In the genomic region with DNA sequence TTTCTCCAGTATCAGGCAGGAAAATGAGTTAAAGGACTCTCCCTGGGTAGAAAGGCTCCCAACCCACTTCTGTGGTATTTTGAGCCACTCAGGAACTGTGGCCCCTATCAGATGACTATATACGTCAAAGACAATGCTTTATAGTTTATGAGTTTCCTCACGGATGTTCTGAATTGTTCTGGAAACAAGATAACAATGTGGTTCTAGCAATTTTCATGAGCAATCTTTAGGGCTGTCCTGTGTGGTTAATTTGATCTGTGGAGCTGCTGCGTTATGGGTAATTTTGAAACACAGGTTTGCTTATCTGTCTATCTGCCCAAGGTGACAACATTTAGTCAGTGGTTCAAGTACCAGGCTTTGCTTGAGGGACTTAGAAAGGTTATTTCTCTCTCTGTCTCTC, we compare ENCODE assay signal across 1 cellular context.
TF ChIP-seq lines count a peak whose summit lies in the region.

No MANE protein-coding gene starts in this region.

TF ChIP-seq in HepG2, 621 proteins besides CTCF, POLR2A, EP300 and RAD21:
- TF ChIP-seq ZNF883 (CRISPR knock-in tag; IDR thresholded peaks at IDR 0.05; ENCODE audit: not compliant biosample characterization) = no peak
- TF ChIP-seq, protein P1, sequence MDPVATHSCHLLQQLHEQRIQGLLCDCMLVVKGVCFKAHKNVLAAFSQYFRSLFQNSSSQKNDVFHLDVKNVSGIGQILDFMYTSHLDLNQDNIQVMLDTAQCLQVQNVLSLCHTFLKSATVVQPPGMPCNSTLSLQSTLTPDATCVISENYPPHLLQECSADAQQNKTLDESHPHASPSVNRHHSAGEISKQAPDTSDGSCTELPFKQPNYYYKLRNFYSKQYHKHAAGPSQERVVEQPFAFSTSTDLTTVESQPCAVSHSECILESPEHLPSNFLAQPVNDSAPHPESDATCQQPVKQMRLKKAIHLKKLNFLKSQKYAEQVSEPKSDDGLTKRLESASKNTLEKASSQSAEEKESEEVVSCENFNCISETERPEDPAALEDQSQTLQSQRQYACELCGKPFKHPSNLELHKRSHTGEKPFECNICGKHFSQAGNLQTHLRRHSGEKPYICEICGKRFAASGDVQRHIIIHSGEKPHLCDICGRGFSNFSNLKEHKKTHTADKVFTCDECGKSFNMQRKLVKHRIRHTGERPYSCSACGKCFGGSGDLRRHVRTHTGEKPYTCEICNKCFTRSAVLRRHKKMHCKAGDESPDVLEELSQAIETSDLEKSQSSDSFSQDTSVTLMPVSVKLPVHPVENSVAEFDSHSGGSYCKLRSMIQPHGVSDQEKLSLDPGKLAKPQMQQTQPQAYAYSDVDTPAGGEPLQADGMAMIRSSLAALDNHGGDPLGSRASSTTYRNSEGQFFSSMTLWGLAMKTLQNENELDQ (CRISPR knock-in tag; IDR thresholded peaks at IDR 0.05; ENCODE audit: borderline replicate concordance) = no peak
- TF ChIP-seq ZNF256 (CRISPR knock-in tag; conservative IDR thresholded peaks at IDR 0.05) = no peak
- no peak for TF ChIP-seq KAT7 (CRISPR knock-in tag; IDR thresholded peaks at IDR 0.05; ENCODE audit: borderline replicate concordance)
- TF ChIP-seq HOXA3 (CRISPR knock-in tag; IDR thresholded peaks at IDR 0.05) = no peak
- TF ChIP-seq ZNF670 (CRISPR knock-in tag; IDR thresholded peaks at IDR 0.05; ENCODE audit: borderline replicate concordance) = no peak
- no peak for TF ChIP-seq HDAC1 (CRISPR knock-in tag; IDR thresholded peaks at IDR 0.05)
- no peak for TF ChIP-seq ZNF737 (CRISPR knock-in tag; IDR thresholded peaks at IDR 0.05; ENCODE audit: borderline replicate concordance)
- TF ChIP-seq, protein P2, sequence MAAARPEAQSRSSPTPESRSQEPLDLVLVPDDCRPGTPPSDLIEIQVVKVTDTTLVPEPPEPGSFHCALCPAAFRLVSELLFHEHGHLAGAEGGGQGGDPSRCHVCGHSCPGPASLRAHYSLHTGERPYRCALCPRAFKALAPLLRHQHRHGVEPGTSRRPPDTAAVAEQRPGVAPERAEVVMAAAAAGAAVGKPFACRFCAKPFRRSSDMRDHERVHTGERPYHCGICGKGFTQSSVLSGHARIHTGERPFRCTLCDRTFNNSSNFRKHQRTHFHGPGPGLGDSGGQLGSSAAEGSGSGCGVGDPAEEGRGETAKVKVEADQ (CRISPR knock-in tag; IDR thresholded peaks at IDR 0.05; ENCODE audit: borderline replicate concordance) = no peak
- TF ChIP-seq BRCA1 (CRISPR knock-in tag; IDR thresholded peaks at IDR 0.05) = no peak
- no peak for TF ChIP-seq ZNF333 (CRISPR knock-in tag; IDR thresholded peaks at IDR 0.05; ENCODE audit: borderline replicate concordance)
